In the genomic region with DNA sequence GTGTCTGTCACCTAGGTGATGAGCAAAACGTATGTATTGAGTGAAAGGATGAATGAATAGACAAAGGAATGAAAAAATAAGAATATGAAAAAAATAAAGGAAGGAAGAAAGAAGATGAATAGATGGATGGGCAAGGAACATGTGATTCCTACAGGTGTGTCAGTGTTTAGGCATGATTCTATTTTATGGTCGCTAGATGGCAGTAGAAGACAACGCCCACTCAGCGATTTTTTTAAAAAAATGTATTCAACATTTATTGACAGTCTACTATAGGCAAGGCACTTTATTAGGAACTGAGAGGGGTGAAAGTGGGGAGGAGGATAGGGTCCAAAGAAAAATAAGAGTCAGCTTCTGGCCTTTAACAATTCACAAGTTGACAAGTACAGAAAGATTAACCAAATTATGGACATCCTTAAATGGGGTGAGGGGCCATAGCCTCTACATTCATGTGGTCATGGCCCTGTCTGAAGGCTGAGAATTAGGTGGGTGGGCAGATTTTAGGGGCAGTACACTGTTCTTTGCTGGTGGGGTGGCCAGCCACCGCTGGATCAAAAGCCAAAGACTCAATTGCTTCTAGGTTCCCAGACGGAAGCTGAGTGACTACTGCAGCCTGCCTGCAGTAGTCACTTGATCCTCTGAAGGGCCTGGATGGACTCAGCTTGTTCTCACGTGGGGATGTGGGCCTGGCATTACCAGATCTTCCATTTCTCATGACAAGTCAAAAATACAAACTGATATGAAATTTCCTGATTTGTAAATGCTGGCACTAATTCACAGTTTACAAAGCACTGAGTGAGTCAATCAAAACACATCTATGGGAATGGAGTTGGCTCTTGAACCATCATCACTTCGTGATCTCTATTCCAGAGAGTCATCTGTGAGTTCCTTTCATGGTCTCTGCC, we compare ENCODE assay signal across 1 cellular context.
TF ChIP-seq lines count a peak whose summit lies in the region.

No MANE protein-coding gene starts in this region.

TF ChIP-seq in GM12878, 131 proteins besides CTCF, POLR2A, EP300 and RAD21 (continued from another document):
- no peak for TF ChIP-seq FOXK2 (IDR thresholded peaks at IDR 0.05)
